20 cellular contexts compared by ENCODE assay signal in the genomic region with DNA sequence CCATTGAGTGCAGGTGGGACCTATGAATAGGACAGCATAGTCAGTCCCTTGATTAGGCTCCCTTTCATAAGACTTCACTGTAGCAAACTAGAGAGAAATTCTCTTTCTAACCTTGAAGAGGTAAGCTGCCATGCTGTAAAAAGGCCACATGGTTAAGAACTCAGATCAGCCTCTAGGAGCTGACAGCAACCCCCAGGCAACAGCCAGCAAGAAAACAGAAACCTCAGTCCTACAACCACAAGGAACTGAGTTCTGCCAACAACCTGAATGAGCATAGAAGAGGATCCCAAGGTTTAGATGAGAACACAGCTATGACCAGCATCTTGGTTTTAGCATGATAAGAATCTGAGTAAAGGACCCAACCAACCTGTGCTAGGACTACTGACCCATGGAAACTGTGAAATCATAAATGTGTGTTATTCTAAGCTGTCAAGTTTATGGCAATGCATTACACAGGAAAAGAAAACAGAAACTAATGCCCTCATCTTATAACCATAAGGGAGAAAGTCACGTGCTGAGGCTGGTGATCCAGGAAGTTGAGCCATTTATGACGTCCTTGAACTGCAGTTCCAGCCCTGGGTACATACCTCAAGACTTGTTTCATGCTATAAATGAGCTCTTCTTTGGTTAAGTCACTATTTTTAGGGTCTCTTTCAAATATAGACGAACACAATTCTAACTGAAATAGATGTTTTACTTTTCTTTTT. TPM values are rescaled to one million over a fixed set of nuclear protein-coding genes. Genes with fewer than 3 reads are reported as not detected.
A peak's percentile ranks its signal among the peaks of the same experiment; 100 is the strongest.
DNase-seq lines count a peak whose midpoint lies in the region; ATAC-seq and TF ChIP-seq lines count a peak whose summit lies in the region.
"Had no signal": no experiment of that assay in that cellular context is flagged by ENCODE, and none has a peak within 500 bp of the region (broad histone marks: within the 10 kb centered on the region; RNA-seq: fewer than 3 reads in every experiment).

No MANE protein-coding gene starts in this region.

- TF ChIP-seq CTCF in brain microvascular endothelial cell (IDR thresholded peaks at IDR 0.05; ENCODE audit: low read depth, low read length, missing control alignments): no peak

- H3K36me3 ChIP-seq in brain microvascular endothelial cell (replicated peaks): no peaks in the 10 kb centered on the region

- no peak overlapping the region for H3K4me3 ChIP-seq in brain microvascular endothelial cell (ENCODE audit: low read depth, low read length)
- H3K4me3 ChIP-seq: body of pancreas, testis had no signal

- peak; percentile 58 for ATAC-seq in GM18868 (IDR thresholded peaks at IDR 0.05; ENCODE audit: unreplicated experiment)
- peak; percentile 49 for ATAC-seq in HG02981 (IDR thresholded peaks at IDR 0.05; ENCODE audit: unreplicated experiment)
- ATAC-seq: activated CD8-positive, alpha-beta T cell treated with anti-CD3 and anti-CD28 coated beads, Interleukin-2, amount 10 ng/mL, durations not matched to agents 7 days and 5 days; body of pancreas; left lobe of liver; T-helper 17 cell; WTC11 had no signal

- H3K27ac ChIP-seq in brain microvascular endothelial cell: no peak overlapping the region
- H3K27ac ChIP-seq: body of pancreas, testis had no signal

- no peaks in the 10 kb centered on the region for H3K27me3 ChIP-seq in brain microvascular endothelial cell (replicated peaks)
- H3K27me3 ChIP-seq: body of pancreas, testis had no signal

- DNase-seq in A172 (ENCODE audit: low spot score) (peak; percentile 3), brain microvascular endothelial cell (peak; percentile 1), NCI-H146 treated with DMSO at 0.1 percent for 48 hours (lab: John Stamatoyannopoulos, UW; ENCODE audit: unreplicated experiment) (no peak), NCI-H510A treated with DMSO at 0.1 percent for 48 hours (lab: John Stamatoyannopoulos, UW) (no peak), NCI-H146 (lab: John Stamatoyannopoulos, UW) (no peak)
- no peak for DNase-seq in activated CD4-positive, CD25-positive, alpha-beta regulatory T cell (lab: John Stamatoyannopoulos, UW)
- DNase-seq: activated CD8-positive, alpha-beta T cell treated with anti-CD3 and anti-CD28 coated beads, Interleukin-2, amount 10 ng/mL, durations not matched to agents 7 days and 5 days; activated naive CD8-positive, alpha-beta T cell treated with anti-CD3 and anti-CD28 coated beads, Interleukin-2, amount 10 ng/mL, durations not matched to agents 7 days and 5 days; body of pancreas; GOT3; KG1; midbrain; NCI-H1417; NCI-H69; T-helper 17 cell; testis had no signal

- in situ Hi-C loops in brain microvascular endothelial cell (cut with HindIII; ENCODE audit: low pct_ligation_motif_present, low sequenced_read_pairs): no loop called here

RNA-seq across cellular contexts. Expression of a gene that starts 43.3 kb away (rescaled TPM):
- not detected in 2 replicates for total RNA-seq in A172 (2014; rRNA removed; shearing (Covaris generic))

Comparison
In these comparisons a context has a peak if more than half of its experiments do, and no peak if none do; other contexts are left out.
1. DNase-seq: peak in A172 (single experiment) and brain microvascular endothelial cell (single experiment); none in activated CD4-positive, CD25-positive, alpha-beta regulatory T cell (0 of 4), NCI-H146 treated with DMSO at 0.1 percent for 48 hours (single experiment), NCI-H510A treated with DMSO at 0.1 percent for 48 hours (single experiment) and NCI-H146 (single experiment).